ENCODE assay signal across 39 cellular contexts in genomic region chr7:100951888-100952560, GRCh38. TPM values are rescaled to one million over a fixed set of nuclear protein-coding genes. Genes with fewer than 3 reads are reported as not detected.
DNase-seq lines count a peak whose midpoint lies in the region; ATAC-seq, FAIRE-seq and TF ChIP-seq lines count a peak whose summit lies in the region.
"Had no signal": no experiment of that assay in that cellular context is flagged by ENCODE, and none has a peak within 500 bp of the region (broad histone marks: within the 10 kb centered on the region; RNA-seq: fewer than 3 reads in every experiment).

No MANE protein-coding gene starts in this region.

- intact Hi-C loops in HCT116 (cut with micrococcal nuclease), result no loop called here

- TF ChIP-seq CTCF in HCT116 (IDR thresholded peaks at IDR 0.05 in 2 of 3, conservative IDR thresholded peaks at IDR 0.05 in 1 of 3; ENCODE audit: borderline replicate concordance in 1 of 3, insufficient read depth in 1 of 3, low read depth in 2 of 3, low read length in 2 of 3), result no peak
- TF ChIP-seq CTCF in H1 (IDR thresholded peaks at IDR 0.05; ENCODE audit: control extremely low read depth in 1 of 3, insufficient read depth in 1 of 3, low read depth in 1 of 3, low read length in 3 of 3), result no peak

- no peak for TF ChIP-seq EP300 in H1 (IDR thresholded peaks at IDR 0.05; ENCODE audit: borderline replicate concordance in 1 of 2, low read depth in 2 of 2, low read length in 2 of 2)

- no peaks in the 10 kb centered on the region for H3K36me3 ChIP-seq in HCT116 (ENCODE audit: control insufficient read depth in 1 of 2, insufficient read depth in 2 of 2, low read length in 2 of 2)
- H3K36me3 ChIP-seq in H1 (ENCODE audit: control insufficient read depth in 2 of 4, insufficient read depth in 4 of 4, low read length in 3 of 4), result no peaks in the 10 kb centered on the region; a peak in 1 of 8 replicates
- H3K36me3 ChIP-seq: cardiac muscle cell, colonic mucosa, HAP-1, pancreas, thoracic aorta had no signal

- H3K27ac ChIP-seq in HCT116 (ENCODE audit: low read depth, low read length) (no peak overlapping the region), H1 (ENCODE audit: low read depth, low read length) (no peak overlapping the region)
- H3K27ac ChIP-seq: cardiac muscle cell, colonic mucosa, pancreas, skin epidermis, thoracic aorta had no signal

- H3K4me1 ChIP-seq in HCT116 (ENCODE audit: control insufficient read depth in 1 of 2, insufficient read depth in 2 of 2, low read length in 2 of 2) (no peaks in the 10 kb centered on the region), H1 (replicated peaks in 1 of 4; ENCODE audit: control insufficient read depth in 3 of 4, insufficient read depth in 4 of 4, low read length in 3 of 4) (peaks cover 9 to 28% (median 25%) of the 10 kb centered on the region in 4 experiments)
- H3K4me1 ChIP-seq: colonic mucosa, HAP-1, pancreas had no signal

- H3K27ac Mint-ChIP-seq in stimulated activated effector memory CD8-positive, alpha-beta T cell treated with anti-CD3 and anti-CD28 coated beads, Interleukin-12 subunit alpha, Interleukin-12 subunit beta, amount 100 ng/mL, for 72 hours, result no peak overlapping the region
- H3K27ac Mint-ChIP-seq: activated naive CD4-positive, alpha-beta T cell treated with anti-CD3 and anti-CD28 coated beads, Interleukin-2, amount 50 U/mL, for 24 hours; activated T-helper 2 cell treated with anti-CD3 and anti-CD28 coated beads, Interferon-gamma antibody, Interleukin-2, Interleukin-4, amounts not matched to agents 10 μg/mL and 5 μg/mL and 100 μg/mL, durations not matched to agents 14 hours and 24 hours and 36 hours; CD8-positive, alpha-beta memory T cell; nephron progenitor cell; stimulated activated naive CD8-positive, alpha-beta T cell treated with anti-CD3 and anti-CD28 coated beads, Interleukin-15, Interleukin-2, amounts not matched to agents 100 ng/mL and 50 ng/mL, for 24 hours had no signal

- H2BK12ac ChIP-seq in H1 (ENCODE audit: low read depth, low read length), result peak overlapping the region; percentile 99

- H3K36me3 Mint-ChIP-seq in stimulated activated effector memory CD8-positive, alpha-beta T cell treated with anti-CD3 and anti-CD28 coated beads, Interleukin-12 subunit alpha, Interleukin-12 subunit beta, amount 100 ng/mL, for 72 hours, result no peaks in the 10 kb centered on the region
- H3K36me3 Mint-ChIP-seq: activated naive CD4-positive, alpha-beta T cell treated with anti-CD3 and anti-CD28 coated beads, Interleukin-2, amount 50 U/mL, for 24 hours; CD8-positive, alpha-beta memory T cell had no signal

- no peak overlapping the region for H3K4me3 ChIP-seq in HCT116 (replicated peaks in 1 of 2; ENCODE audit: low read depth in 1 of 2, low read length in 2 of 2)
- H3K4me3 ChIP-seq in H1 (ENCODE audit: extremely low read depth in 1 of 4, insufficient read depth in 2 of 4, low read depth in 3 of 4, low read length in 4 of 4), result no peak overlapping the region
- H3K4me3 ChIP-seq: cardiac muscle cell, colonic mucosa, HAP-1, pancreas, skin epidermis, thoracic aorta had no signal

- TF ChIP-seq RAD21 in HCT116 (IDR thresholded peaks at IDR 0.05; ENCODE audit: low read depth), result no peak
- TF ChIP-seq RAD21 in H1 (IDR thresholded peaks at IDR 0.05 in 1 of 2, conservative IDR thresholded peaks at IDR 0.05 in 1 of 2; ENCODE audit: low read depth in 2 of 2, low read length in 2 of 2), result no peak

- H2BK20ac ChIP-seq in H1 (ENCODE audit: low read length), result peak overlapping the region; percentile 89

- H3K79me2 ChIP-seq in HCT116 (ENCODE audit: insufficient read depth, low read length) (no peaks in the 10 kb centered on the region), H1 (ENCODE audit: control insufficient read depth in 1 of 2, insufficient read depth in 2 of 2, low read length in 2 of 2) (peaks cover 0 to 5% of the 10 kb centered on the region in 2 experiments; a peak in 2 of 4 replicates)

- H2AFZ ChIP-seq in HCT116 (ENCODE audit: low read depth, low read length, poor library complexity, severe bottlenecking), result no peak overlapping the region
- H2AFZ ChIP-seq in H1 (ENCODE audit: low read length), result no peak overlapping the region

- CTCF ChIA-PET in HCT116 (lab: Charles Lee), result interaction anchor here (1.2 kb wide), 1 partner anchor 14 kb away, joined by 5 read pairs; no protein-coding TSS in a partner anchor
- CTCF ChIA-PET in H1 (lab: Charles Lee; ENCODE audit: partially characterized antibody), result interaction anchor here (0.7 to 3.3 kb wide), 16 partner anchors 9 to 558 kb away, joined by 3 to 15 read pairs (median 5); partner anchors contain the start of gene ACHE

- H4K5ac ChIP-seq in H1 (ENCODE audit: insufficient read length, low read depth, low read length), result no peak overlapping the region

- H3K9me2 ChIP-seq in HCT116 (ENCODE audit: insufficient read depth), result no peaks in the 10 kb centered on the region
- H3K9me2 ChIP-seq: SK-N-SH had no signal

- WGBS in H1 (ENCODE audit: extremely low coverage in 1 of 2, insufficient coverage in 1 of 2, insufficient read length in 1 of 2, insufficient replicate concordance in 2 of 2, low coverage in 1 of 2, low lambda C conversion rate in 2 of 2, missing lambda C conversion rate in 1 of 2), 2 experiments, result 71% methylated on average over 15 of the region's 15 CpGs; no CpG with 5 or more reads in 1 of the 2 experiments

- no peaks in the 10 kb centered on the region; the same call in 1 of the 2 replicates for H3K79me1 ChIP-seq in H1 (ENCODE audit: low read depth, low read length)

- H3K9me3 Mint-ChIP-seq in stimulated activated effector memory CD8-positive, alpha-beta T cell treated with anti-CD3 and anti-CD28 coated beads, Interleukin-12 subunit alpha, Interleukin-12 subunit beta, amount 100 ng/mL, for 72 hours, result no peaks in the 10 kb centered on the region
- H3K9me3 Mint-ChIP-seq: activated naive CD4-positive, alpha-beta T cell treated with anti-CD3 and anti-CD28 coated beads, Interleukin-2, amount 50 U/mL, for 24 hours; activated T-helper 2 cell treated with anti-CD3 and anti-CD28 coated beads, Interferon-gamma antibody, Interleukin-2, Interleukin-4, amounts not matched to agents 10 μg/mL and 5 μg/mL and 100 μg/mL, durations not matched to agents 14 hours and 24 hours and 36 hours; CD8-positive, alpha-beta memory T cell; nephron progenitor cell; stimulated activated naive CD8-positive, alpha-beta T cell treated with anti-CD3 and anti-CD28 coated beads, Interleukin-15, Interleukin-2, amounts not matched to agents 100 ng/mL and 50 ng/mL, for 24 hours had no signal

- peak overlapping the region; percentile 84 for H2BK5ac ChIP-seq in H1 (ENCODE audit: low read depth, low read length)

- TF ChIP-seq POLR2A in HCT116 (IDR thresholded peaks at IDR 0.05; ENCODE audit: borderline replicate concordance, extremely low read depth, insufficient read depth, insufficient read length), result no peak
- TF ChIP-seq POLR2A in H1 (IDR thresholded peaks at IDR 0.05; ENCODE audit: control extremely low read depth in 1 of 2, low read depth in 2 of 2, low read length in 2 of 2), result no peak

- peak overlapping the region; percentile 91 for H3K18ac ChIP-seq in H1 (ENCODE audit: extremely low read depth, low read length)

- H3K4me3 Mint-ChIP-seq in stimulated activated effector memory CD8-positive, alpha-beta T cell treated with anti-CD3 and anti-CD28 coated beads, Interleukin-12 subunit alpha, Interleukin-12 subunit beta, amount 100 ng/mL, for 72 hours, result no peak overlapping the region
- H3K4me3 Mint-ChIP-seq: activated naive CD4-positive, alpha-beta T cell treated with anti-CD3 and anti-CD28 coated beads, Interleukin-2, amount 50 U/mL, for 24 hours; CD8-positive, alpha-beta memory T cell; nephron progenitor cell; stimulated activated naive CD8-positive, alpha-beta T cell treated with anti-CD3 and anti-CD28 coated beads, Interleukin-15, Interleukin-2, amounts not matched to agents 100 ng/mL and 50 ng/mL, for 24 hours had no signal

- H3K23ac ChIP-seq in H1 (ENCODE audit: insufficient read length), result no peak overlapping the region

- H3K4ac ChIP-seq in H1 (replicated peaks; ENCODE audit: insufficient read length, low read depth, low read length), result peak overlapping the region; percentile 45

- H2BK15ac ChIP-seq in H1 (ENCODE audit: low read length), result peak overlapping the region; percentile 84

- H2AK5ac ChIP-seq in H1 (ENCODE audit: low read depth, low read length), result peak overlapping the region; percentile 99

- H3K9me3 ChIP-seq in HCT116 (ENCODE audit: control insufficient read depth in 1 of 2, insufficient read depth in 1 of 2, low read depth in 1 of 2, low read length in 2 of 2) (no peaks in the 10 kb centered on the region), H1 (ENCODE audit: insufficient read depth in 2 of 2, low read depth in 1 of 2, low read length in 1 of 2) (peaks cover 0 to 4% of the 10 kb centered on the region in 2 experiments; a peak in 1 of 4 replicates)
- H3K9me3 ChIP-seq: colonic mucosa, HAP-1, pancreas, SK-N-SH, thoracic aorta had no signal

- no peaks in the 10 kb centered on the region for H3K4me1 Mint-ChIP-seq in stimulated activated effector memory CD8-positive, alpha-beta T cell treated with anti-CD3 and anti-CD28 coated beads, Interleukin-12 subunit alpha, Interleukin-12 subunit beta, amount 100 ng/mL, for 72 hours
- H3K4me1 Mint-ChIP-seq: activated naive CD4-positive, alpha-beta T cell treated with anti-CD3 and anti-CD28 coated beads, Interleukin-2, amount 50 U/mL, for 24 hours; CD8-positive, alpha-beta memory T cell had no signal

- no TSS peak for BruUV-seq in HCT116 (replicated peaks; lab: Mats Ljungman, UMichigan)

- no peak for FAIRE-seq in H1 (lab: Jason Lieb, UNC)
- FAIRE-seq: astrocyte, GM18507, pancreas had no signal

- no peak overlapping the region for H3K56ac ChIP-seq in H1 (replicated peaks; ENCODE audit: insufficient read length, low read depth, low read length)

- H3K9ac ChIP-seq in HCT116 (ENCODE audit: low read length), result no peak overlapping the region
- no peak overlapping the region for H3K9ac ChIP-seq in H1 (replicated peaks in 1 of 4; ENCODE audit: extremely low read depth in 1 of 4, low read depth in 3 of 4, low read length in 3 of 4)
- H3K9ac ChIP-seq: SK-N-SH had no signal

- no peak overlapping the region for H4K8ac ChIP-seq in H1 (ENCODE audit: extremely low read depth, insufficient read depth, low read length)

- H4K91ac ChIP-seq in H1 (replicated peaks; ENCODE audit: insufficient read length, low read length), result peak overlapping the region; percentile 86

- ATAC-seq in HCT116, result peak; percentile 40; the same call in 1 of the 2 replicates
- ATAC-seq in stimulated activated effector memory CD8-positive, alpha-beta T cell treated with anti-CD3 and anti-CD28 coated beads, Interleukin-12 subunit alpha, Interleukin-12 subunit beta, amount 100 ng/mL, for 72 hours, result peak; percentile 84
- ATAC-seq in HG02970 (IDR thresholded peaks at IDR 0.05; ENCODE audit: low FRiP score, unreplicated experiment), result no peak
- ATAC-seq: left colon, pancreas, PC-3, Right ventricle myocardium inferior had no signal

- H3K4me2 ChIP-seq in HCT116 (ENCODE audit: low read length) (no peak overlapping the region), H1 (ENCODE audit: insufficient read depth in 1 of 2, low read depth in 2 of 2, low read length in 2 of 2) (peak overlapping the region; percentile 12 to 73; a peak in 1 of 4 replicates)
- H3K4me2 ChIP-seq: SK-N-SH had no signal

- peaks cover 11% of the 10 kb centered on the region; the same call in 1 of the 2 replicates for H3K23me2 ChIP-seq in H1 (ENCODE audit: low read depth, low read length)

- POLR2A ChIA-PET in HCT116 (lab: Charles Lee), result no interaction called here
- POLR2A ChIA-PET in H1 (lab: Charles Lee; ENCODE audit: partially characterized antibody), result interaction anchor here (0.6 to 3.0 kb wide), 9 partner anchors 9 to 717 kb away, joined by 3 to 11 read pairs (median 5); partner anchors contain the start of genes ACHE, SRRT and UFSP1

- RAD21 ChIA-PET in HCT116 (lab: Charles Lee; ENCODE audit: low non-redundant PET in 1 of 2, low total read pairs in 2 of 2, uncharacterized antibody in 2 of 2, unreplicated experiment in 2 of 2), result no interaction called here

- H2BK120ac ChIP-seq in H1 (replicated peaks; ENCODE audit: low read depth, low read length), result peak overlapping the region; percentile 41

- H3K27me3 ChIP-seq in HCT116 (ENCODE audit: insufficient read depth, low read length) (peaks cover 13% of the 10 kb centered on the region), H1 (replicated peaks in 1 of 4; ENCODE audit: control insufficient read depth in 3 of 4, extremely low read depth in 1 of 4, insufficient read depth in 3 of 4, low read length in 3 of 4) (peaks cover 0 to 3% (median 0%) of the 10 kb centered on the region in 4 experiments; a peak in 3 of 7 replicates)
- H3K27me3 ChIP-seq: cardiac muscle cell, colonic mucosa had no signal

- no peaks in the 10 kb centered on the region for H4K20me1 ChIP-seq in HCT116 (ENCODE audit: insufficient read depth)
- peaks cover 0 to 2% of the 10 kb centered on the region in 2 experiments for H4K20me1 ChIP-seq in H1 (replicated peaks in 1 of 2; ENCODE audit: control insufficient read depth in 1 of 2, insufficient read depth in 2 of 2, low read length in 2 of 2)

- DNase-seq in activated T-cell treated with anti-CD3 and anti-CD28 coated beads for 48 hours (ENCODE audit: low read depth) (peak; percentile 14), HCT116 (ENCODE audit: low read depth, low spot score) (no peak), H1 (ENCODE audit: low read depth in 1 of 2, low spot score in 2 of 2) (no peak), occipital lobe (lab: John Stamatoyannopoulos, UW) (no peak), NCI-H1048 (lab: John Stamatoyannopoulos, UW) (no peak)
- no peak for DNase-seq in activated T-cell treated with anti-CD3 and anti-CD28 coated beads, Interleukin-2, amount 50 U/mL, for 1 hour
- DNase-seq in stimulated activated effector memory CD8-positive, alpha-beta T cell treated with anti-CD3 and anti-CD28 coated beads, Interleukin-12 subunit alpha, Interleukin-12 subunit beta, amount 100 ng/mL, for 72 hours (ENCODE audit: low spot score in 2 of 2), result peak; percentile 21 to 56
- DNase-seq: ACHN; activated CD4-positive, CD25-positive, alpha-beta regulatory T cell; CD8-positive, alpha-beta memory T cell; colonic mucosa; effector CD8-positive, alpha-beta T cell; left colon; MM.1S; NCI-H1436; NCI-H2107; NCI-H345; NCI-H69; nephron progenitor cell; pancreas; PC-3; SK-N-SH had no signal

- no peak overlapping the region for H3K14ac ChIP-seq in H1 (ENCODE audit: insufficient read length)

RNA-seq across cellular contexts. Expression of gene MUC3A, which starts 2.7 kb away (rescaled TPM):
- 30.8 TPM for total RNA-seq in HCT116 (2021; ENCODE audit: unreplicated experiment)
- polyA plus RNA-seq in HCT116 (2012), result 42.8 and 46.1 TPM in 2 replicates
- total RNA-seq in H1 (2021; fragmentation: NEBNext Ultra II Directional; extraction: Animal tissue kit (Norgen Biotek cat#: 25700)), result 43.9 and 44.6 TPM in 2 replicates
- 15.4 and 27.2 TPM in 2 replicates for polyA plus RNA-seq in H1 (2011; rRNA removed)
- 7.0 TPM for polyA plus RNA-seq in H1 (2011; cell fraction: cytosol; rRNA removed)
- polyA plus RNA-seq in H1 (2011; cell fraction: nucleus; rRNA removed), result 15.8 TPM
- 34.2 to 38.8 TPM (median 37.1 TPM) in 4 replicates for polyA plus RNA-seq in H1 (2012, experiment 1 of 2)
- polyA plus RNA-seq in H1 (2012, experiment 2 of 2), result 39.8 TPM
- 64.8 TPM for polyA plus RNA-seq in H1 (2013, experiment 1 of 2)
- polyA plus RNA-seq in H1 (2013, experiment 2 of 2), result 68.9 TPM
- 5.2 and 12.2 TPM in 2 replicates for polyA minus RNA-seq in H1 (2011; rRNA and poly(A)+ RNA removed)
- 13.4 TPM for polyA minus RNA-seq in H1 (2011; cell fraction: cytosol; rRNA and poly(A)+ RNA removed)
- 7.9 TPM for polyA minus RNA-seq in H1 (2011; cell fraction: nucleus; rRNA and poly(A)+ RNA removed)
- total RNA-seq in occipital lobe, result 0.47 TPM
- total RNA-seq: cardiac muscle cell; CD8-positive, alpha-beta memory T cell; Daoy; epithelial cell of proximal tubule; lung microvascular endothelial cell; T-helper 1 cell treated with Interleukin-12 subunit alpha and Interleukin-12 subunit beta and Interleukin-4 antibody, amounts not matched to agents 30 ng/mL and 1 ng/mL, for 36 hours had no signal
- polyA plus RNA-seq: BJ; CD8-positive, alpha-beta memory T cell had no signal

RNA-seq across cellular contexts. Expression of gene MUC12, which starts 17.3 kb away (rescaled TPM):
- total RNA-seq in HCT116 (2021; ENCODE audit: unreplicated experiment) (0.64 TPM), occipital lobe (not detected)
- polyA plus RNA-seq in HCT116 (2012), result 0.99 and 1.4 TPM in 2 replicates
- total RNA-seq in H1 (2021; fragmentation: NEBNext Ultra II Directional; extraction: Animal tissue kit (Norgen Biotek cat#: 25700)), result 7.0 and 7.7 TPM in 2 replicates
- 13.5 and 16.2 TPM in 2 replicates for polyA plus RNA-seq in H1 (2011; rRNA removed)
- polyA plus RNA-seq in H1 (2011; cell fraction: cytosol; rRNA removed), result 8.4 TPM
- 8.0 TPM for polyA plus RNA-seq in H1 (2011; cell fraction: nucleus; rRNA removed)
- 8.9 to 12.8 TPM (median 11.4 TPM) in 4 replicates for polyA plus RNA-seq in H1 (2012, experiment 1 of 2)
- 20.3 TPM for polyA plus RNA-seq in H1 (2012, experiment 2 of 2)
- polyA plus RNA-seq in H1 (2013, experiment 1 of 2), result 11.1 TPM
- 10.6 TPM for polyA plus RNA-seq in H1 (2013, experiment 2 of 2)
- polyA minus RNA-seq in H1 (2011; rRNA and poly(A)+ RNA removed), result 1.1 and 1.3 TPM in 2 replicates
- polyA minus RNA-seq in H1 (2011; cell fraction: cytosol; rRNA and poly(A)+ RNA removed), result 2.6 TPM
- polyA minus RNA-seq in H1 (2011; cell fraction: nucleus; rRNA and poly(A)+ RNA removed), result 2.5 TPM
- total RNA-seq: lung microvascular endothelial cell; renal cortical epithelial cell; Right ventricle myocardium inferior; T-helper 1 cell treated with Interleukin-12 subunit alpha and Interleukin-12 subunit beta and Interleukin-4 antibody, amounts not matched to agents 30 ng/mL and 1 ng/mL, for 36 hours; thoracic aorta had no signal
- polyA plus RNA-seq: cardiac muscle cell, SK-N-SH had no signal

RNA-seq across cellular contexts. Expression of gene ACHE, which starts 56.3 kb away (rescaled TPM):
- total RNA-seq in HCT116 (2021; ENCODE audit: unreplicated experiment) (1.8 TPM), occipital lobe (16.1 TPM)
- polyA plus RNA-seq in HCT116 (2012), result 0.57 and 0.86 TPM in 2 replicates
- 4.3 and 4.8 TPM in 2 replicates for total RNA-seq in H1 (2021; fragmentation: NEBNext Ultra II Directional; extraction: Animal tissue kit (Norgen Biotek cat#: 25700))
- 1.4 and 2.8 TPM in 2 replicates for polyA plus RNA-seq in H1 (2011; rRNA removed)
- polyA plus RNA-seq in H1 (2011; cell fraction: cytosol; rRNA removed), result 1.8 TPM
- polyA plus RNA-seq in H1 (2011; cell fraction: nucleus; rRNA removed), result 7.7 TPM
- polyA plus RNA-seq in H1 (2012, experiment 1 of 2), result 1.6 to 2.9 TPM (median 2.2 TPM) in 4 replicates
- polyA plus RNA-seq in H1 (2012, experiment 2 of 2), result 1.2 TPM
- polyA plus RNA-seq in H1 (2013, experiment 1 of 2), result 6.7 TPM
- 6.3 TPM for polyA plus RNA-seq in H1 (2013, experiment 2 of 2)
- polyA minus RNA-seq in H1 (2011; rRNA and poly(A)+ RNA removed), result 0.44 and 0.95 TPM in 2 replicates
- 2.3 TPM for polyA minus RNA-seq in H1 (2011; cell fraction: cytosol; rRNA and poly(A)+ RNA removed)
- polyA minus RNA-seq in H1 (2011; cell fraction: nucleus; rRNA and poly(A)+ RNA removed), result 2.3 TPM

Comparison
In these comparisons a context has a peak if more than half of its experiments do, and no peak if none do; other contexts are left out.
1. DNase-seq: peak in activated T-cell treated with anti-CD3 and anti-CD28 coated beads for 48 hours (single experiment) and stimulated activated effector memory CD8-positive, alpha-beta T cell treated with anti-CD3 and anti-CD28 coated beads, Interleukin-12 subunit alpha, Interleukin-12 subunit beta, amount 100 ng/mL, for 72 hours (2 of 2); none in activated T-cell treated with anti-CD3 and anti-CD28 coated beads, Interleukin-2, amount 50 U/mL, for 1 hour (single experiment), HCT116 (single experiment), H1 (0 of 2), occipital lobe (single experiment) and NCI-H1048 (single experiment).
2. RNA of gene MUC3A, which starts 2.7 kb away (total RNA-seq): 43.9 to 44.6 TPM in H1 and 30.8 TPM in HCT116 (single experiment); 0.47 TPM in occipital lobe (single experiment); every median in the first group is over 10 times any median in the second.